Comparison of ENCODE assay signal across 17 cellular contexts in genomic region chr11:69493931-69494821, GRCh38. TPM values are rescaled to one million over a fixed set of nuclear protein-coding genes. Genes with fewer than 3 reads are reported as not detected.
"Had no signal": no experiment of that assay in that cellular context is flagged by ENCODE, and none has a peak within 500 bp of the region (broad histone marks: within the 10 kb centered on the region; RNA-seq: fewer than 3 reads in every experiment).

No MANE protein-coding gene starts in this region.

- H3K36me3 ChIP-seq: cardiac muscle cell, pancreas, tibial nerve, WERI-Rb-1 had no signal

- H3K4me2 ChIP-seq: smooth muscle cell had no signal

- H3K27ac ChIP-seq: cardiac muscle cell, coronary artery, pancreas, WERI-Rb-1 had no signal

- H3K4me3 ChIP-seq: cardiac muscle cell, coronary artery, pancreas, smooth muscle cell, tibial nerve had no signal

- DNase-seq: activated CD4-positive, alpha-beta memory T cell treated with anti-CD3 and anti-CD28 coated beads, Interleukin-2, amount 10 ng/mL, durations not matched to agents 7 days and 5 days; activated CD4-positive, alpha-beta T cell treated with anti-CD3 and anti-CD28 coated beads for 36 hours; activated T-cell treated with anti-CD3 and anti-CD28 coated beads, Interleukin-2, amount 50 U/mL, for 48 hours; effector memory CD4-positive, alpha-beta T cell; erythroblast; hypothalamus; SW 1271; T-helper 9 cell; WERI-Rb-1 had no signal

- H3K9me3 ChIP-seq: pancreas, tibial nerve had no signal

- FAIRE-seq: pancreas had no signal

- ATAC-seq: activated CD4-positive, alpha-beta T cell treated with anti-CD3 and anti-CD28 coated beads for 36 hours; pancreas; right cardiac atrium; stimulated activated memory B cell treated with anti-CD40 and anti-IgM and Interleukin-4, amounts not matched to agents 10 μg/mL and 1 μg/mL and 100 μg/mL, for 72 hours had no signal

- H3K27me3 ChIP-seq: cardiac muscle cell, pancreas, tibial nerve had no signal

RNA-seq across cellular contexts. Expression of gene LINC01488, which starts 12.7 kb away (rescaled TPM):
- total RNA-seq: activated CD4-positive, alpha-beta memory T cell treated with anti-CD3 and anti-CD28 coated beads, Interleukin-2, amount 10 ng/mL, durations not matched to agents 7 days and 5 days; activated CD4-positive, alpha-beta T cell treated with anti-CD3 and anti-CD28 coated beads for 36 hours; pancreas; smooth muscle cell; subcutaneous adipose tissue; tibial nerve had no signal
- polyA plus RNA-seq: pancreas, smooth muscle cell had no signal
